In the genomic region with DNA sequence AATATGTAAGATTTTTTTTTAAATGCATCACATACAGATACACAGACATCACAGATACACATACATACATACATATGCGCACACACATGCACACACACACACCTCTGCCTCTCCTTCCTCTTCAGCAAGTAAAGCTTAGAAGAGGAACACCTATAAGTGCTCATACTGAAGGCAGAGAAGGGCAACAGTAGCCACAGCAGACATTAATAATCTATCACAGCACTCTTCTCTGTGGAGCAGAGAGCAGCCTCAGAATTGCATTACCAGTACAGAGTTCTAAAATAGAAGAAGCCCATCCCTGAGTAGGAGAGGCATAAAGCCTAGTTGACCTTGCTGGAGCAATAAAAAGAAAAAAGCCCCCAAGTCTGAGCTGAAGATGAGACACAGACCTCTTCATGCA, we compare ENCODE assay signal across 21 cellular contexts.
DNase-seq lines count a peak whose midpoint lies in the region; ATAC-seq, FAIRE-seq and TF ChIP-seq lines count a peak whose summit lies in the region.
"Had no signal": no experiment of that assay in that cellular context is flagged by ENCODE, and none has a peak within 500 bp of the region (broad histone marks: within the 10 kb centered on the region; RNA-seq: fewer than 3 reads in every experiment).

No MANE protein-coding gene starts in this region.

- no peak for TF ChIP-seq CTCF in CD8-positive, alpha-beta T cell (IDR thresholded peaks at IDR 0.05)
- TF ChIP-seq CTCF in SK-N-SH (IDR thresholded peaks at IDR 0.05) (no peak), keratinocyte (optimal IDR thresholded peaks at IDR 0.05 in 1 of 3, IDR thresholded peaks at IDR 0.05 in 1 of 3, conservative IDR thresholded peaks at IDR 0.05 in 1 of 3; ENCODE audit: extremely low read depth in 1 of 3, insufficient read depth in 2 of 3, low read length in 3 of 3) (no peak)

- H3K27ac ChIP-seq in CD8-positive, alpha-beta T cell (ENCODE audit: low read depth, low read length) = no peak overlapping the region
- H3K27ac ChIP-seq in GM23248 = peak overlapping the region; percentile 58
- H3K27ac ChIP-seq in SK-N-SH (ENCODE audit: low read depth in 2 of 2, low read length in 1 of 2) = peak overlapping the region; percentile 36 to 71; a peak in 3 of 4 replicates
- no peak overlapping the region for H3K27ac ChIP-seq in keratinocyte (ENCODE audit: control insufficient read depth, insufficient read depth, low read length)
- H3K27ac ChIP-seq: KMS-11, spleen had no signal

- H3K36me3 ChIP-seq in CD8-positive, alpha-beta T cell (ENCODE audit: insufficient read depth, low read length) = no peaks in the 10 kb centered on the region
- H3K36me3 ChIP-seq in GM23248 (ENCODE audit: low read depth) = no peaks in the 10 kb centered on the region
- H3K36me3 ChIP-seq in SK-N-SH (replicated peaks in 1 of 2; ENCODE audit: control insufficient read depth in 1 of 2, insufficient read depth in 2 of 2, low read length in 1 of 2) = no peaks in the 10 kb centered on the region
- no peaks in the 10 kb centered on the region for H3K36me3 ChIP-seq in keratinocyte (ENCODE audit: control insufficient read depth in 2 of 2, extremely low read depth in 1 of 2, insufficient read depth in 2 of 2, low read length in 2 of 2)
- H3K36me3 ChIP-seq: BE2C, spleen, tibial artery had no signal

- in situ Hi-C loops in GM23248 (cut with MboI) = no loop called here

- peaks cover 32% of the 10 kb centered on the region for H3K79me2 ChIP-seq in GM23248 (ENCODE audit: insufficient read depth)
- H3K79me2 ChIP-seq in SK-N-SH (ENCODE audit: insufficient read depth) = no peaks in the 10 kb centered on the region
- H3K79me2 ChIP-seq in keratinocyte (ENCODE audit: control insufficient read depth, insufficient read depth, low read length) = no peaks in the 10 kb centered on the region

- no peaks in the 10 kb centered on the region for H3K27me3 ChIP-seq in CD8-positive, alpha-beta T cell (ENCODE audit: insufficient read depth, low read length)
- H3K27me3 ChIP-seq in GM23248 (replicated peaks; ENCODE audit: insufficient read depth) = no peaks in the 10 kb centered on the region
- H3K27me3 ChIP-seq in SK-N-SH (ENCODE audit: insufficient read depth) = no peaks in the 10 kb centered on the region
- no peaks in the 10 kb centered on the region for H3K27me3 ChIP-seq in keratinocyte (ENCODE audit: control insufficient read depth, extremely low read depth, insufficient read depth, low read length)
- H3K27me3 ChIP-seq: BE2C, dorsolateral prefrontal cortex, spleen, tibial artery had no signal

- peaks cover 7% of the 10 kb centered on the region for H3K36me3 Mint-ChIP-seq in CD8-positive, alpha-beta T cell
- H3K36me3 Mint-ChIP-seq in activated CD4-positive, alpha-beta memory T cell treated with anti-CD3 and anti-CD28 coated beads for 36 hours = no peaks in the 10 kb centered on the region

- peak overlapping the region; percentile 10 for H3K27ac Mint-ChIP-seq in CD8-positive, alpha-beta T cell
- H3K27ac Mint-ChIP-seq in activated CD4-positive, alpha-beta memory T cell treated with anti-CD3 and anti-CD28 coated beads for 36 hours = no peak overlapping the region
- H3K27ac Mint-ChIP-seq: nephron, progenitor cell of endocrine pancreas had no signal

- H3K9me3 Mint-ChIP-seq in CD8-positive, alpha-beta T cell = peaks cover 2% of the 10 kb centered on the region
- no peaks in the 10 kb centered on the region for H3K9me3 Mint-ChIP-seq in activated CD4-positive, alpha-beta memory T cell treated with anti-CD3 and anti-CD28 coated beads for 36 hours
- H3K9me3 Mint-ChIP-seq: nephron had no signal

- H3F3A ChIP-seq in GM23248 (ENCODE audit: insufficient read depth) (peaks cover 17% of the 10 kb centered on the region), SK-N-SH (replicated peaks; ENCODE audit: insufficient read depth) (peaks cover 25% of the 10 kb centered on the region)

- H3K9me2 ChIP-seq in GM23248 (ENCODE audit: insufficient read depth) (no peaks in the 10 kb centered on the region), SK-N-SH (no peaks in the 10 kb centered on the region)

- H3K4me2 ChIP-seq in GM23248 (ENCODE audit: unreplicated experiment) = peak overlapping the region; percentile 65
- peak overlapping the region; percentile 70 for H3K4me2 ChIP-seq in SK-N-SH
- peak overlapping the region; percentile 5 for H3K4me2 ChIP-seq in keratinocyte (ENCODE audit: control insufficient read depth, extremely low read depth, insufficient read depth, low read depth, low read length)
- H3K4me2 ChIP-seq: KMS-11 had no signal

- no peaks in the 10 kb centered on the region for H3K9me1 ChIP-seq in keratinocyte (ENCODE audit: control insufficient read depth, extremely low read depth, insufficient read depth, low read length)

- no peak for TF ChIP-seq EP300 in SK-N-SH (IDR thresholded peaks at IDR 0.05; ENCODE audit: borderline replicate concordance in 1 of 2, low read depth in 1 of 2, low read length in 1 of 2)

- WGBS in GM23248 (ENCODE audit: low coverage in 1 of 2, low lambda C conversion rate in 2 of 2, missing lambda C conversion rate in 2 of 2), 2 experiments = 94 to 100% methylated on average over 1 of the region's 1 CpG
- 95% methylated on average over 1 of the region's 1 CpG for WGBS in SK-N-SH (ENCODE audit: low lambda C conversion rate)

- POLR2A ChIA-PET in CD8-positive, alpha-beta T cell (lab: Charles Lee) = no interaction called here
- POLR2A ChIA-PET in SK-N-SH (lab: Yijun Ruan, JAX) = no interaction called here
- POLR2A ChIA-PET in activated CD4-positive, alpha-beta memory T cell treated with anti-CD3 and anti-CD28 coated beads for 36 hours (lab: Charles Lee) = no interaction called here

- no peak for TF ChIP-seq RAD21 in SK-N-SH (IDR thresholded peaks at IDR 0.05; ENCODE audit: low read length)

- H3K4me3 Mint-ChIP-seq in CD8-positive, alpha-beta T cell = no peak overlapping the region
- no peak overlapping the region for H3K4me3 Mint-ChIP-seq in activated CD4-positive, alpha-beta memory T cell treated with anti-CD3 and anti-CD28 coated beads for 36 hours
- H3K4me3 Mint-ChIP-seq: nephron had no signal

- H2AFZ ChIP-seq in GM23248 (0 out of 2 replicates have a peak overlapping the region, but pooled peaks have one; percentile 1), SK-N-SH (ENCODE audit: low read depth) (peak overlapping the region; percentile 44; the same call in 1 of the 2 replicates), keratinocyte (ENCODE audit: control insufficient read depth, low read length) (no peak overlapping the region)

- DNase-seq in CD8-positive, alpha-beta T cell = no peak
- DNase-seq in GM23248 (no peak), SK-N-SH (no peak), keratinocyte (ENCODE audit: low read depth, low spot score) (no peak), NCI-H1417 treated with DMSO at 0.1 percent for 48 hours (lab: John Stamatoyannopoulos, UW) (no peak), LoVo (ENCODE audit: low spot score) (no peak)
- no peak for DNase-seq in activated CD4-positive, alpha-beta memory T cell treated with anti-CD3 and anti-CD28 coated beads for 36 hours
- DNase-seq: activated CD4-positive, alpha-beta T cell treated with anti-CD3 and anti-CD28 coated beads for 1 hour; activated CD8-positive, alpha-beta memory T cell treated with anti-CD3 and anti-CD28 coated beads, Interleukin-2, amount 50 U/mL, for 4 hours; activated naive CD4-positive, alpha-beta T cell; BE2C; dorsolateral prefrontal cortex; NCI-H146; SHP77; spleen; tibial artery had no signal

- no peaks in the 10 kb centered on the region for H4K20me1 ChIP-seq in GM23248 (ENCODE audit: insufficient read depth)
- no peaks in the 10 kb centered on the region for H4K20me1 ChIP-seq in SK-N-SH (ENCODE audit: insufficient read depth)
- H4K20me1 ChIP-seq in keratinocyte (ENCODE audit: control insufficient read depth, extremely low read depth, insufficient read depth, low read length) = no peaks in the 10 kb centered on the region

- H3K4me1 Mint-ChIP-seq in CD8-positive, alpha-beta T cell (ENCODE audit: low read depth) = peaks cover 81% of the 10 kb centered on the region
- H3K4me1 Mint-ChIP-seq in activated CD4-positive, alpha-beta memory T cell treated with anti-CD3 and anti-CD28 coated beads for 36 hours (ENCODE audit: low read depth) = peaks cover 79% of the 10 kb centered on the region

- ATAC-seq in CD8-positive, alpha-beta T cell = no peak
- ATAC-seq in GM19455 (IDR thresholded peaks at IDR 0.05; ENCODE audit: unreplicated experiment) = no peak

- H3K9me3 ChIP-seq in CD8-positive, alpha-beta T cell (ENCODE audit: low read length) = no peaks in the 10 kb centered on the region
- H3K9me3 ChIP-seq in GM23248 (ENCODE audit: low read depth) (no peaks in the 10 kb centered on the region), SK-N-SH (no peaks in the 10 kb centered on the region), keratinocyte (ENCODE audit: control insufficient read depth, low read depth, low read length) (no peaks in the 10 kb centered on the region)
- H3K9me3 ChIP-seq: BE2C, spleen, tibial artery had no signal

- no peak overlapping the region for H3K4me3 ChIP-seq in CD8-positive, alpha-beta T cell (ENCODE audit: low read depth, low read length)
- H3K4me3 ChIP-seq in GM23248 = peak overlapping the region; percentile 27
- peak overlapping the region; percentile 1 to 44; a peak in 1 of 4 replicates for H3K4me3 ChIP-seq in SK-N-SH (ENCODE audit: low read depth in 2 of 2, low read length in 1 of 2)
- H3K4me3 ChIP-seq in keratinocyte (ENCODE audit: control insufficient read depth in 2 of 3, extremely low read depth in 1 of 3, insufficient read depth in 2 of 3, low read depth in 1 of 3, low read length in 3 of 3) = no peak overlapping the region
- H3K4me3 ChIP-seq: dorsolateral prefrontal cortex, lung, spleen, tibial artery had no signal

- intact Hi-C loops in CD8-positive, alpha-beta T cell (cut with DNase I, micrococcal nuclease) = no loop called here
- intact Hi-C loops in activated CD4-positive, alpha-beta memory T cell treated with anti-CD3 and anti-CD28 coated beads for 36 hours (cut with micrococcal nuclease) = no loop called here

- H3K9ac ChIP-seq in GM23248 (0 out of 2 replicates have a peak overlapping the region, but pooled peaks have one; percentile 12), SK-N-SH (no peak overlapping the region; the same call in 1 of the 2 replicates), keratinocyte (ENCODE audit: control insufficient read depth, extremely low read depth, insufficient read depth, low read length) (no peak overlapping the region)
- H3K9ac ChIP-seq: KMS-11 had no signal

- H3K4me1 ChIP-seq in CD8-positive, alpha-beta T cell (ENCODE audit: insufficient read depth, low read length) = peaks cover 54% of the 10 kb centered on the region
- H3K4me1 ChIP-seq in GM23248 (ENCODE audit: insufficient read depth) = peaks cover 23% of the 10 kb centered on the region
- peaks cover 3 to 15% of the 10 kb centered on the region in 2 experiments for H3K4me1 ChIP-seq in SK-N-SH (ENCODE audit: control insufficient read depth in 1 of 2, insufficient read depth in 2 of 2, low read depth in 1 of 2, low read length in 1 of 2)
- peaks cover 9% of the 10 kb centered on the region for H3K4me1 ChIP-seq in keratinocyte (ENCODE audit: control insufficient read depth, extremely low read depth, insufficient read depth, low read length)
- H3K4me1 ChIP-seq: BE2C had no signal

- FAIRE-seq in keratinocyte (lab: Jason Lieb, UNC) = no peak

- CTCF ChIA-PET in CD8-positive, alpha-beta T cell (lab: Charles Lee) = interaction anchor here (0.7 to 1.0 kb wide), 2 partner anchors 111 to 567 kb away, joined by 3 to 4 read pairs; partner anchors contain the start of gene MLLT3
- CTCF ChIA-PET in SK-N-SH (lab: Yijun Ruan, JAX) = interaction anchor here (1.2 kb wide), 1 partner anchor 113 kb away, joined by 3 read pairs; no protein-coding TSS in a partner anchor
- CTCF ChIA-PET in activated CD4-positive, alpha-beta memory T cell treated with anti-CD3 and anti-CD28 coated beads for 36 hours (lab: Charles Lee) = no interaction called here

- H3K27me3 Mint-ChIP-seq in CD8-positive, alpha-beta T cell (ENCODE audit: low read depth) = no peaks in the 10 kb centered on the region
- no peaks in the 10 kb centered on the region for H3K27me3 Mint-ChIP-seq in activated CD4-positive, alpha-beta memory T cell treated with anti-CD3 and anti-CD28 coated beads for 36 hours
- H3K27me3 Mint-ChIP-seq: progenitor cell of endocrine pancreas had no signal

- dilution Hi-C loops in keratinocyte (cut with MboI; ENCODE audit: extremely low pct_ligation_motif_present, low sequenced_read_pairs) = no loop called here

Comparison
In these comparisons a context has a peak if more than half of its experiments do, and no peak if none do; other contexts are left out.
1. H3K27ac ChIP-seq: peak in GM23248 (single experiment) and SK-N-SH (2 of 2); none in CD8-positive, alpha-beta T cell (single experiment) and keratinocyte (single experiment).
2. H3K4me3 ChIP-seq: peak in GM23248 (single experiment) and SK-N-SH (2 of 2); none in CD8-positive, alpha-beta T cell (single experiment) and keratinocyte (0 of 3).
3. H3K4me2 ChIP-seq: peak in every context shown above with its lines; median percentile 70 in SK-N-SH; 65 in GM23248; 5 in keratinocyte.